In genomic region chr4:7955393-7955792, GRCh38 we compare ENCODE assay signal across 22 cellular contexts. TPM values are rescaled to one million over a fixed set of nuclear protein-coding genes. Genes with fewer than 3 reads are reported as not detected.
DNase-seq lines count a peak whose midpoint lies in the region; ATAC-seq and TF ChIP-seq lines count a peak whose summit lies in the region.
"Had no signal": no experiment of that assay in that cellular context is flagged by ENCODE, and none has a peak within 500 bp of the region (broad histone marks: within the 10 kb centered on the region; RNA-seq: fewer than 3 reads in every experiment).

No MANE protein-coding gene starts in this region.

- ATAC-seq in Right ventricle myocardium superior (ENCODE audit: poor library complexity), result peak; percentile 79
- no peak for ATAC-seq in GM18909 (IDR thresholded peaks at IDR 0.05; ENCODE audit: poor library complexity, unreplicated experiment)
- no peak for ATAC-seq in activated CD4-positive, CD25-positive, alpha-beta regulatory T cell treated with anti-CD3 and anti-CD28 coated beads, Interleukin-2, amount 50 U/mL, for 24 hours

- peaks cover 2% of the 10 kb centered on the region for H3K27me3 Mint-ChIP-seq in endodermal cell (ENCODE audit: insufficient read depth)

- no peaks in the 10 kb centered on the region for H3K36me3 Mint-ChIP-seq in endodermal cell (ENCODE audit: low read depth)

- H3K9me3 Mint-ChIP-seq in endodermal cell, result peaks cover 29% of the 10 kb centered on the region

- no peak for TF ChIP-seq CTCF in endodermal cell (conservative IDR thresholded peaks at IDR 0.05)
- TF ChIP-seq CTCF in left ventricle myocardium inferior (IDR thresholded peaks at IDR 0.05; ENCODE audit: borderline replicate concordance), result no peak
- TF ChIP-seq CTCF in uterus (IDR thresholded peaks at IDR 0.05), result no peak

- peaks cover 26% of the 10 kb centered on the region for H3K9me3 ChIP-seq in endodermal cell (ENCODE audit: control insufficient read depth, low read length)
- peaks cover 9% of the 10 kb centered on the region for H3K9me3 ChIP-seq in left ventricle myocardium inferior (replicated peaks)
- no peaks in the 10 kb centered on the region for H3K9me3 ChIP-seq in uterus

- H3K27ac Mint-ChIP-seq in endodermal cell, result peak overlapping the region; percentile 13

- no peak overlapping the region for H3K9ac ChIP-seq in endodermal cell (ENCODE audit: extremely low read depth, low read length, poor library complexity, severe bottlenecking)

- H3K27me3 ChIP-seq in endodermal cell (ENCODE audit: control insufficient read depth, insufficient read depth, low read length, poor library complexity, severe bottlenecking), result no peaks in the 10 kb centered on the region
- H3K27me3 ChIP-seq in left ventricle myocardium inferior (ENCODE audit: low read depth), result no peaks in the 10 kb centered on the region
- no peaks in the 10 kb centered on the region for H3K27me3 ChIP-seq in uterus
- H3K27me3 ChIP-seq: SJCRH30 had no signal

- H3K4me1 ChIP-seq in endodermal cell (ENCODE audit: control insufficient read depth, insufficient read depth, low read length) (peaks cover 6% of the 10 kb centered on the region), left ventricle myocardium inferior (peaks cover 9% of the 10 kb centered on the region), uterus (peaks cover 11% of the 10 kb centered on the region in 2 donors)

- H3K4me3 ChIP-seq in endodermal cell (ENCODE audit: low read length), result no peak overlapping the region
- H3K4me3 ChIP-seq in left ventricle myocardium inferior, result no peak overlapping the region
- no peak overlapping the region for H3K4me3 ChIP-seq in uterus
- H3K4me3 ChIP-seq: SJCRH30 had no signal

- WGBS in endodermal cell (ENCODE audit: insufficient coverage in 1 of 2, insufficient read length in 1 of 2), 2 experiments, result 90 to 100% methylated on average over 3 to 4 of the region's 4 CpGs

- H3K27ac ChIP-seq in endodermal cell (ENCODE audit: low read depth, low read length), result no peak overlapping the region
- peak overlapping the region; percentile 40 for H3K27ac ChIP-seq in left ventricle myocardium inferior (replicated peaks)
- peak overlapping the region; percentile 87 to 98 for H3K27ac ChIP-seq in uterus
- H3K27ac ChIP-seq: SJCRH30 had no signal

- no peak for TF ChIP-seq POLR2A in uterus (IDR thresholded peaks at IDR 0.05)

- DNase-seq in Right ventricle myocardium superior, result no peak
- no peak for DNase-seq in cardiac septum (ENCODE audit: low spot score)
- no peak for DNase-seq in endodermal cell
- no peak for DNase-seq in left ventricle myocardium inferior
- no peak for DNase-seq in uterus
- DNase-seq in NCI-H1105 (lab: John Stamatoyannopoulos, UW), result no peak
- DNase-seq: 8988T; Calu3; DMS79 treated with DMSO at 0.1 percent for 48 hours; Karpas-422; NCI-H1092; NCI-H1436; NCI-H187; NCI-H2081 treated with DMSO at 0.1 percent for 48 hours; NCI-H2171 treated with DMSO at 0.1 percent for 48 hours; NCI-H345; NCI-H524 treated with DMSO at 0.1 percent for 48 hours; NCI-H82; NK-92 treated with Interleukin-12 subunit alpha and Interleukin-12 subunit beta, amount 100 ng/mL, for 24 hours; SJCRH30 had no signal

- H3K4me3 Mint-ChIP-seq in endodermal cell, result no peak overlapping the region

- intact Hi-C loops in Right ventricle myocardium superior (cut with DNase I), result no loop called here
- intact Hi-C loops in cardiac septum (cut with DNase I), result no loop called here
- intact Hi-C loops in left ventricle myocardium inferior (cut with micrococcal nuclease), result no loop called here
- intact Hi-C loops in uterus (cut with DNase I; ENCODE audit: low total_unique reads), result no loop called here

- H3K36me3 ChIP-seq in endodermal cell (ENCODE audit: control insufficient read depth, insufficient read depth, low read length) (no peaks in the 10 kb centered on the region), left ventricle myocardium inferior (no peaks in the 10 kb centered on the region), uterus (no peaks in the 10 kb centered on the region)
- H3K36me3 ChIP-seq: SJCRH30 had no signal

- H3K4me1 Mint-ChIP-seq in endodermal cell, result peaks cover 9% of the 10 kb centered on the region

RNA-seq across cellular contexts. Expression of gene AFAP1, which starts 15.7 kb away (rescaled TPM):
- total RNA-seq in Right ventricle myocardium superior, result 6.2 TPM
- total RNA-seq in cardiac septum, result 8.7 TPM
- total RNA-seq in endodermal cell, result 10 to 100 TPM; 18.2 to 22.5 TPM
- polyA plus RNA-seq in endodermal cell (2013, experiment 1 of 2), result 24.1 TPM
- 22.7 TPM for polyA plus RNA-seq in endodermal cell (2013, experiment 2 of 2)
- total RNA-seq in left ventricle myocardium inferior, result 6.8 TPM
- 10 to 100 TPM in 2 of 4 donors, 1 to 10 TPM in 2; 8.2 to 55.0 (median 28.9) TPM for total RNA-seq in uterus
